17 cellular contexts compared by ENCODE assay signal in genomic region chr11:115699326-115699725, GRCh38.
"Had no signal": no experiment of that assay in that cellular context is flagged by ENCODE, and none has a peak within 500 bp of the region (broad histone marks: within the 10 kb centered on the region; RNA-seq: fewer than 3 reads in every experiment).

No MANE protein-coding gene starts in this region.

- H3K27ac Mint-ChIP-seq: activated CD4-positive, alpha-beta T cell treated with anti-CD3 and anti-CD28 coated beads, Interleukin-2, amount 10 ng/mL, durations not matched to agents 24 days and 14 days; activated CD8-positive, alpha-beta T cell treated with anti-CD3 and anti-CD28 coated beads, Interleukin-2, amount 10 ng/mL, durations not matched to agents 7 days and 5 days; activated naive CD8-positive, alpha-beta T cell treated with anti-CD3 and anti-CD28 coated beads, Interleukin-2, amount 10 ng/mL, durations not matched to agents 7 days and 5 days; memory B cell; natural killer cell; stimulated activated memory B cell treated with anti-CD40 and anti-IgM and Interleukin-4, amounts not matched to agents 10 μg/mL and 1 μg/mL and 100 μg/mL, for 72 hours had no signal

- H3K4me1 Mint-ChIP-seq: activated CD4-positive, alpha-beta T cell treated with anti-CD3 and anti-CD28 coated beads, Interleukin-2, amount 10 ng/mL, durations not matched to agents 24 days and 14 days; activated naive CD8-positive, alpha-beta T cell treated with anti-CD3 and anti-CD28 coated beads, Interleukin-2, amount 10 ng/mL, durations not matched to agents 7 days and 5 days; memory B cell; natural killer cell; stimulated activated memory B cell treated with anti-CD40 and anti-IgM and Interleukin-4, amounts not matched to agents 10 μg/mL and 1 μg/mL and 100 μg/mL, for 72 hours had no signal

- H3K27ac ChIP-seq: prostate gland, SK-N-MC, upper lobe of right lung had no signal

- H3K36me3 ChIP-seq: prostate gland, upper lobe of right lung had no signal

- DNase-seq: activated CD4-positive, alpha-beta T cell treated with anti-CD3 and anti-CD28 coated beads, Interleukin-2, amount 10 ng/mL, durations not matched to agents 24 days and 14 days; activated CD4-positive, CD25-positive, alpha-beta regulatory T cell; activated CD8-positive, alpha-beta memory T cell treated with anti-CD3 and anti-CD28 coated beads, Interleukin-2, amount 50 U/mL, for 4 hours; activated CD8-positive, alpha-beta T cell treated with anti-CD3 and anti-CD28 coated beads, Interleukin-2, amount 10 ng/mL, durations not matched to agents 7 days and 5 days; activated naive CD4-positive, alpha-beta T cell; activated naive CD8-positive, alpha-beta T cell treated with anti-CD3 and anti-CD28 coated beads, Interleukin-2, amount 10 ng/mL, durations not matched to agents 7 days and 5 days; dorsolateral prefrontal cortex; glutamatergic neuron; natural killer cell; occipital lobe; upper lobe of right lung had no signal

- H3K27me3 ChIP-seq: upper lobe of right lung had no signal

- H3K27me3 Mint-ChIP-seq: activated CD4-positive, alpha-beta T cell treated with anti-CD3 and anti-CD28 coated beads, Interleukin-2, amount 10 ng/mL, durations not matched to agents 24 days and 14 days; activated naive CD8-positive, alpha-beta T cell treated with anti-CD3 and anti-CD28 coated beads, Interleukin-2, amount 10 ng/mL, durations not matched to agents 7 days and 5 days had no signal

- H3K4me3 ChIP-seq: dorsolateral prefrontal cortex, mucosa of descending colon, prostate gland, SK-N-MC, upper lobe of right lung had no signal

- H3K36me3 Mint-ChIP-seq: activated naive CD8-positive, alpha-beta T cell treated with anti-CD3 and anti-CD28 coated beads, Interleukin-2, amount 10 ng/mL, durations not matched to agents 7 days and 5 days; memory B cell; natural killer cell; stimulated activated memory B cell treated with anti-CD40 and anti-IgM and Interleukin-4, amounts not matched to agents 10 μg/mL and 1 μg/mL and 100 μg/mL, for 72 hours had no signal

- H3K9me3 ChIP-seq: mucosa of descending colon, prostate gland, upper lobe of right lung had no signal

- H3K4me3 Mint-ChIP-seq: activated CD4-positive, alpha-beta T cell treated with anti-CD3 and anti-CD28 coated beads, Interleukin-2, amount 10 ng/mL, durations not matched to agents 24 days and 14 days; activated CD8-positive, alpha-beta T cell treated with anti-CD3 and anti-CD28 coated beads, Interleukin-2, amount 10 ng/mL, durations not matched to agents 7 days and 5 days; activated naive CD8-positive, alpha-beta T cell treated with anti-CD3 and anti-CD28 coated beads, Interleukin-2, amount 10 ng/mL, durations not matched to agents 7 days and 5 days; memory B cell; natural killer cell; stimulated activated memory B cell treated with anti-CD40 and anti-IgM and Interleukin-4, amounts not matched to agents 10 μg/mL and 1 μg/mL and 100 μg/mL, for 72 hours had no signal

- ATAC-seq: activated CD8-positive, alpha-beta T cell treated with anti-CD3 and anti-CD28 coated beads, Interleukin-2, amount 10 ng/mL, durations not matched to agents 7 days and 5 days; left lobe of liver; natural killer cell; stimulated activated memory B cell treated with anti-CD40 and anti-IgM and Interleukin-4, amounts not matched to agents 10 μg/mL and 1 μg/mL and 100 μg/mL, for 72 hours had no signal

- H3K4me1 ChIP-seq: upper lobe of right lung had no signal

- H3K9me3 Mint-ChIP-seq: activated CD4-positive, alpha-beta T cell treated with anti-CD3 and anti-CD28 coated beads, Interleukin-2, amount 10 ng/mL, durations not matched to agents 24 days and 14 days; natural killer cell had no signal
